13 cellular contexts compared by ENCODE assay signal in the genomic region with DNA sequence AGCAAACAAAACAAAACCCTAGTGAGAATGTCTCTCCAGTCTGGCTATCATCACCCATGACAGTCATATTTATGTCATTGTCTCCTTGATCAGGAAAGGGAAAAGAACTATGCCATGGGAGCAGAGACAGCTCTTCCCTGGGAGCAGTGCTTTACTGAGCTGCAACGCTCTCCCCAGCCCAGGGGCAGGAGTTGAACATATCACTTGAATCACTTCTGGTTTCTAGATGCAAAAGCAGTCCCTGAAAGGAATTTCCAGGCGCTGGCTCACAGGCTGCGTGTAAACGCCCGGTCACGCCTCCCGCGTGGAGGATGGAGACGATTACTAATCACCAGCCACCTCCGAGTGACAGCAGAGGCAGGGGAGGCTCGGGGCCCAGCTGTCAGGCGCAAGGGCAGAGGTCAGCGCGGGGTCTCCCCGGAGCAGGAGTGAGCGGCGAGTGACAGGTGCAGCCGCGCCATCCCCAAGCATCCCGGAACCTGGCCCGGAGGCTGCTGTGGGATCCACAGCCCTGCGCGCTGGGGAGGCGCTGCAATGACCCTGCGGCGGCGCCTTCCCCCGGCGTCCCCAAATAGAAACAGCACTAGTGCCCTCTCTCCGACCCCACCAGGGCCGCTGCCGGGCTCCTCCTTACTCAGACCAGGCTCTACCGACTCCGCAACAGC. TPM values are rescaled to one million over a fixed set of nuclear protein-coding genes. Genes with fewer than 3 reads are reported as not detected.
A peak's percentile ranks its signal among the peaks of the same experiment; 100 is the strongest.
DNase-seq lines count a peak whose midpoint lies in the region; ATAC-seq and TF ChIP-seq lines count a peak whose summit lies in the region.
"Had no signal": no experiment of that assay in that cellular context is flagged by ENCODE, and none has a peak within 500 bp of the region (broad histone marks: within the 10 kb centered on the region; RNA-seq: fewer than 3 reads in every experiment).

No MANE protein-coding gene starts in this region.

- ATAC-seq in natural killer cell, result no peak
- ATAC-seq in activated T-cell treated with anti-CD3 and anti-CD28 coated beads, Interleukin-2, amount 50 U/mL, for 4 hours, result no peak

- H3K36me3 Mint-ChIP-seq in progenitor cell of endocrine pancreas (ENCODE audit: insufficient read depth) (no peaks in the 10 kb centered on the region), natural killer cell (peaks cover 13% of the 10 kb centered on the region)
- no peaks in the 10 kb centered on the region for H3K36me3 Mint-ChIP-seq in activated T-cell treated with anti-CD3 and anti-CD28 coated beads, Interleukin-2, amount 50 U/mL, for 4 hours (ENCODE audit: insufficient read depth)

- H4K20me1 ChIP-seq in Karpas-422 (ENCODE audit: insufficient read depth, low read depth, low read length), result no peaks in the 10 kb centered on the region

- H3K4me2 ChIP-seq in Karpas-422 (ENCODE audit: low read depth, low read length, poor library complexity, severe bottlenecking), result no peak overlapping the region

- H2AFZ ChIP-seq in Karpas-422 (ENCODE audit: low read length), result no peak overlapping the region

- no peaks in the 10 kb centered on the region for H3K79me2 ChIP-seq in Karpas-422 (ENCODE audit: low read length)

- no peaks in the 10 kb centered on the region for H3K36me3 ChIP-seq in transverse colon
- H3K36me3 ChIP-seq in Karpas-422 (ENCODE audit: insufficient read depth, low read length), result no peaks in the 10 kb centered on the region
- H3K36me3 ChIP-seq: Peyer's patch had no signal

- H3K9me3 Mint-ChIP-seq in progenitor cell of endocrine pancreas (ENCODE audit: low read depth), result peaks cover 9% of the 10 kb centered on the region
- H3K9me3 Mint-ChIP-seq in natural killer cell, result peaks cover 9 to 10% of the 10 kb centered on the region in 2 donors
- no peaks in the 10 kb centered on the region for H3K9me3 Mint-ChIP-seq in activated T-cell treated with anti-CD3 and anti-CD28 coated beads, Interleukin-2, amount 50 U/mL, for 4 hours

- H3K27ac ChIP-seq in transverse colon, result no peak overlapping the region
- no peak overlapping the region for H3K27ac ChIP-seq in Karpas-422 (ENCODE audit: low read length)
- H3K27ac ChIP-seq: Peyer's patch had no signal

- H3K4me3 ChIP-seq in cardiac fibroblast (replicated peaks in 1 of 2; ENCODE audit: low read depth in 2 of 2, low read length in 2 of 2) (no peak overlapping the region), iPS-18c (ENCODE audit: insufficient read depth, low read depth, low read length) (peak overlapping the region; percentile 42), transverse colon (peak overlapping the region in 1 of 4 donors; percentile 27), Karpas-422 (ENCODE audit: low read length) (no peak overlapping the region)

- no peak overlapping the region for H3K27ac Mint-ChIP-seq in progenitor cell of endocrine pancreas
- H3K27ac Mint-ChIP-seq in natural killer cell, result no peak overlapping the region

- in situ Hi-C loops in transverse colon (cut with MboI; ENCODE audit: low pct_ligation_motif_present in 1 of 4, low pct_unique_long_range_greater_than_20kb in 1 of 4, low sequenced_read_pairs in 3 of 4), result no loop called here

- H3K27me3 ChIP-seq in transverse colon, result peaks cover 6% of the 10 kb centered on the region
- no peaks in the 10 kb centered on the region for H3K27me3 ChIP-seq in Karpas-422 (ENCODE audit: low read length)
- H3K27me3 ChIP-seq: Peyer's patch had no signal

- no peaks in the 10 kb centered on the region for H3K9me3 ChIP-seq in iPS-18c (ENCODE audit: control insufficient read depth, insufficient read depth, low read length)
- no peaks in the 10 kb centered on the region for H3K9me3 ChIP-seq in transverse colon
- no peaks in the 10 kb centered on the region for H3K9me3 ChIP-seq in Karpas-422 (ENCODE audit: low read length)
- H3K9me3 ChIP-seq: Peyer's patch had no signal

- no peak for TF ChIP-seq CTCF in cardiac fibroblast (IDR thresholded peaks at IDR 0.05; ENCODE audit: low read depth, low read length)
- TF ChIP-seq CTCF in progenitor cell of endocrine pancreas (IDR thresholded peaks at IDR 0.05; ENCODE audit: unreplicated experiment), result peak; percentile 10
- no peak for TF ChIP-seq CTCF in natural killer cell (IDR thresholded peaks at IDR 0.05)
- no peak for TF ChIP-seq CTCF in transverse colon (IDR thresholded peaks at IDR 0.05)

- no peak overlapping the region for H3K9ac ChIP-seq in Karpas-422 (ENCODE audit: low read length)

- H3K4me1 ChIP-seq in transverse colon, result peaks cover 0 to 3% (median 0%) of the 10 kb centered on the region in 4 donors
- H3K4me1 ChIP-seq in Karpas-422 (ENCODE audit: low read length), result no peaks in the 10 kb centered on the region
- H3K4me1 ChIP-seq: Peyer's patch had no signal

- DNase-seq in EH (ENCODE audit: low read depth) (peak; percentile 72), cardiac fibroblast (ENCODE audit: low read depth in 2 of 2) (peak; percentile 9 to 32), progenitor cell of endocrine pancreas (ENCODE audit: low spot score, unreplicated experiment) (no peak), natural killer cell (no peak), transverse colon (no peak), Karpas-422 (no peak)
- no peak for DNase-seq in activated T-cell treated with anti-CD3 and anti-CD28 coated beads, Interleukin-2, amount 50 U/mL, for 4 hours
- DNase-seq: activated T-cell treated with anti-CD3 and anti-CD28 coated beads, Interleukin-2, amount 50 U/mL, for 1 hour; NCI-H1930; small intestine had no signal

- intact Hi-C loops in natural killer cell (cut with micrococcal nuclease), result no loop called here
- intact Hi-C loops in transverse colon (cut with DNase I; ENCODE audit: low total_unique reads), result no loop called here

- H3K4me1 Mint-ChIP-seq in progenitor cell of endocrine pancreas (ENCODE audit: low read depth) (peaks cover 31% of the 10 kb centered on the region), natural killer cell (no peaks in the 10 kb centered on the region)
- H3K4me1 Mint-ChIP-seq in activated T-cell treated with anti-CD3 and anti-CD28 coated beads, Interleukin-2, amount 50 U/mL, for 4 hours (ENCODE audit: low read depth), result no peaks in the 10 kb centered on the region
- H3K4me1 Mint-ChIP-seq: central memory CD8-positive, alpha-beta T cell had no signal

- H3K9me2 ChIP-seq in Karpas-422 (replicated peaks; ENCODE audit: insufficient read depth, low read length), result no peaks in the 10 kb centered on the region

- H3K4me3 Mint-ChIP-seq in progenitor cell of endocrine pancreas (ENCODE audit: low read depth) (peak overlapping the region; percentile 70), natural killer cell (no peak overlapping the region)
- no peak overlapping the region for H3K4me3 Mint-ChIP-seq in activated T-cell treated with anti-CD3 and anti-CD28 coated beads, Interleukin-2, amount 50 U/mL, for 4 hours
- H3K4me3 Mint-ChIP-seq: central memory CD8-positive, alpha-beta T cell had no signal

- H3K27me3 Mint-ChIP-seq in progenitor cell of endocrine pancreas, result peaks cover 4% of the 10 kb centered on the region
- peaks cover 2 to 13% of the 10 kb centered on the region in 2 donors for H3K27me3 Mint-ChIP-seq in natural killer cell (ENCODE audit: low read depth in 2 of 2)
- H3K27me3 Mint-ChIP-seq in activated T-cell treated with anti-CD3 and anti-CD28 coated beads, Interleukin-2, amount 50 U/mL, for 4 hours (ENCODE audit: low read depth), result peaks cover 4% of the 10 kb centered on the region
- H3K27me3 Mint-ChIP-seq: central memory CD8-positive, alpha-beta T cell had no signal

- TF ChIP-seq EP300 in transverse colon (IDR thresholded peaks at IDR 0.05; ENCODE audit: low read depth), result no peak

- no peak for TF ChIP-seq POLR2A in transverse colon (IDR thresholded peaks at IDR 0.05)

- WGBS in transverse colon (ENCODE audit: low coverage in 1 of 2), 2 donors, result 31% methylated on average over 34 of the region's 34 CpGs; no CpG with 5 or more reads in 1 of the 2 donors

RNA-seq across cellular contexts. Expression of a gene that starts 23.5 kb away (rescaled TPM):
- 3.8 and 3.9 TPM in 2 replicates for total RNA-seq in progenitor cell of endocrine pancreas
- total RNA-seq in natural killer cell, result not detected
- 10 to 100 TPM in 1 of 4 donors, 1 to 10 TPM in 3; 1.1 to 10.8 (median 6.7) TPM for total RNA-seq in transverse colon
- not detected in 2 replicates for total RNA-seq in Karpas-422 (2014; rRNA removed; shearing (Covaris generic); ENCODE audit: low replicate concordance)
- total RNA-seq in activated T-cell treated with anti-CD3 and anti-CD28 coated beads, Interleukin-2, amount 50 U/mL, for 4 hours, result not detected

RNA-seq across cellular contexts. Expression of a gene that starts 59.7 kb away (rescaled TPM):
- total RNA-seq in progenitor cell of endocrine pancreas (0.55 and 0.67 TPM in 2 replicates), natural killer cell (not detected), transverse colon (under 1 TPM in 1 of 4 donors, not detected in 3; 0.27 TPM)
- total RNA-seq in Karpas-422 (2014; rRNA removed; shearing (Covaris generic); ENCODE audit: low replicate concordance), result not detected in 2 replicates
- total RNA-seq in activated T-cell treated with anti-CD3 and anti-CD28 coated beads, Interleukin-2, amount 50 U/mL, for 4 hours, result not detected
- total RNA-seq: Peyer's patch had no signal

Comparison
In these comparisons a context has a peak if more than half of its experiments do, and no peak if none do; other contexts are left out.
1. DNase-seq: peak in EH (single experiment) and cardiac fibroblast (2 of 2); none in progenitor cell of endocrine pancreas (single experiment), natural killer cell (single experiment), transverse colon (single experiment), Karpas-422 (single experiment) and activated T-cell treated with anti-CD3 and anti-CD28 coated beads, Interleukin-2, amount 50 U/mL, for 4 hours (single experiment).